17 cellular contexts compared by ENCODE assay signal in the genomic region with DNA sequence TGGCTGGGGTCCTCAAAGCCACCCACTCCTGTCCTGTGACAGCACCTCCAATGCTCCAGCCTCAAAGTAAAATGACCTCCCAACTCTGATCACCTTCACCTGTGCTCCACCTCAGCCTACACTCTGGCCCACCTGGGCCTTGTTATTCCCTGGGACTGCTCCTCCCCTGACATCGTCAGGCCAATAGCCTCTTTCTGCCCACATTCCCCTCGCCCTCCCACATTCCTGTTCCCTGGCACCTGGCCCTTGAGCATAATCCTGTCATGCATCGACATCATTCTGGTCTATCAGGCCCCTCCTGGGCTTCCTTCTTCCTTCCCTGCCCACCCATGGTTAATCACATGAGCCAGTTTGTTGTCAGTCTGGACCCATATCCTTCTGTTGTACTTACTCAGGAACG. TPM values are rescaled to one million over a fixed set of nuclear protein-coding genes. Genes with fewer than 3 reads are reported as not detected.
DNase-seq lines count a peak whose midpoint lies in the region; ATAC-seq, FAIRE-seq and TF ChIP-seq lines count a peak whose summit lies in the region.
"Had no signal": no experiment of that assay in that cellular context is flagged by ENCODE, and none has a peak within 500 bp of the region (broad histone marks: within the 10 kb centered on the region; RNA-seq: fewer than 3 reads in every experiment).

No MANE protein-coding gene starts in this region.

- H3K27ac Mint-ChIP-seq in MCF 10A (ENCODE audit: low read depth, unreplicated experiment), result no peak overlapping the region

- H3K4me3 Mint-ChIP-seq in MCF 10A (ENCODE audit: unreplicated experiment), result no peak overlapping the region

- intact Hi-C loops in MCF 10A (cut with micrococcal nuclease) (loop anchor here (5.0 kb wide), 1 partner anchor 42 kb away; no protein-coding TSS in a partner anchor), breast epithelium (cut with DNase I; ENCODE audit: low total_unique reads) (no loop called here), Panc1 (cut with micrococcal nuclease; ENCODE audit: unreplicated experiment) (no loop called here)

- no peaks in the 10 kb centered on the region for H3K27me3 ChIP-seq in breast epithelium
- no peaks in the 10 kb centered on the region for H3K27me3 ChIP-seq in Panc1 (ENCODE audit: control insufficient read depth, insufficient read depth, low read length)
- H3K27me3 ChIP-seq in foreskin keratinocyte, result no peaks in the 10 kb centered on the region
- H3K27me3 ChIP-seq: ovary, upper lobe of left lung had no signal

- TF ChIP-seq POLR2A in breast epithelium (IDR thresholded peaks at IDR 0.05), result no peak

- H3K4me1 Mint-ChIP-seq in MCF 10A (ENCODE audit: insufficient read depth, unreplicated experiment), result no peaks in the 10 kb centered on the region

- no TSS peak for BruUV-seq in MCF 10A (replicated peaks; lab: Mats Ljungman, UMichigan)
- no TSS peak for BruUV-seq in Panc1 (replicated peaks; lab: Mats Ljungman, UMichigan)

- DNase-seq in MCF 10A (ENCODE audit: unreplicated experiment), result peak; percentile 49
- no peak for DNase-seq in breast epithelium (ENCODE audit: low spot score in 2 of 2)
- no peak for DNase-seq in Panc1 (ENCODE audit: low read depth, low spot score)
- DNase-seq in foreskin keratinocyte, result peak; percentile 87 to 98
- DNase-seq in urothelium cell line (ENCODE audit: low spot score), result no peak
- no peak for DNase-seq in stimulated activated CD4-positive, alpha-beta T cell treated with anti-CD3 and anti-CD28 coated beads, Interleukin-4, amount 100 ng/mL, for 24 hours
- DNase-seq: 8988T; activated CD8-positive, alpha-beta memory T cell treated with anti-CD3 and anti-CD28 coated beads, Interleukin-2, amount 50 U/mL, for 48 hours; COR-L47; left ventricle myocardium inferior; NCI-H187; NCI-H524 treated with DMSO at 0.1 percent for 48 hours; ovary; small intestine; upper lobe of left lung had no signal

- in situ Hi-C loops in Panc1 (cut with HindIII; ENCODE audit: low pct_unique_long_range_greater_than_20kb, low sequenced_read_pairs), result no loop called here

- TF ChIP-seq CTCF in MCF 10A (IDR thresholded peaks at IDR 0.05; ENCODE audit: unreplicated experiment), result no peak
- no peak for TF ChIP-seq CTCF in breast epithelium (IDR thresholded peaks at IDR 0.05)
- TF ChIP-seq CTCF in Panc1 (IDR thresholded peaks at IDR 0.05), result no peak
- TF ChIP-seq CTCF in foreskin keratinocyte (conservative IDR thresholded peaks at IDR 0.05), result no peak

- H3K4me3 ChIP-seq in breast epithelium, result no peak overlapping the region
- no peak overlapping the region for H3K4me3 ChIP-seq in Panc1 (ENCODE audit: low read depth in 2 of 2, low read length in 2 of 2)
- H3K4me3 ChIP-seq: left ventricle myocardium inferior, ovary, upper lobe of left lung had no signal

- CTCF ChIA-PET in MCF 10A (lab: Yijun Ruan, JAX), result no interaction called here
- CTCF ChIA-PET in Panc1 (lab: Charles Lee), result no interaction called here

- no peaks in the 10 kb centered on the region for H3K36me3 ChIP-seq in breast epithelium
- H3K36me3 ChIP-seq in Panc1 (ENCODE audit: control insufficient read depth, insufficient read depth, low read length), result no peaks in the 10 kb centered on the region
- H3K36me3 ChIP-seq: left ventricle myocardium inferior, ovary, upper lobe of left lung had no signal

- H3K9me3 ChIP-seq in breast epithelium, result no peaks in the 10 kb centered on the region
- H3K9me3 ChIP-seq in Panc1 (ENCODE audit: control insufficient read depth, insufficient read depth, low read depth, low read length), result no peaks in the 10 kb centered on the region
- H3K9me3 ChIP-seq: left ventricle myocardium inferior, ovary, upper lobe of left lung had no signal

- FAIRE-seq in urothelium cell line (lab: Jason Lieb, UNC), result peak; percentile 32
- FAIRE-seq: small intestine had no signal

- no peaks in the 10 kb centered on the region for H3K9me3 Mint-ChIP-seq in MCF 10A (ENCODE audit: unreplicated experiment)

- no peaks in the 10 kb centered on the region for H3K27me3 Mint-ChIP-seq in MCF 10A (ENCODE audit: insufficient read depth, unreplicated experiment)

- ATAC-seq in Panc1 (no peak), foreskin keratinocyte (peak; percentile 5), GM18867 (IDR thresholded peaks at IDR 0.05; ENCODE audit: unreplicated experiment) (no peak), HG02840 (IDR thresholded peaks at IDR 0.05; ENCODE audit: low FRiP score, unreplicated experiment) (no peak)

- POLR2A ChIA-PET in MCF 10A (lab: Yijun Ruan, JAX) (interaction anchor here (0.5 kb wide), 1 partner anchor 126 kb away, joined by 3 read pairs; no protein-coding TSS in a partner anchor), Panc1 (lab: Charles Lee) (no interaction called here)

- H3K27ac ChIP-seq in breast epithelium (no peak overlapping the region), Panc1 (ENCODE audit: low read length) (peak overlapping the region; percentile 80; the same call in 1 of the 2 replicates), foreskin keratinocyte (peak overlapping the region; percentile 97)
- H3K27ac ChIP-seq: left ventricle myocardium inferior, ovary, upper lobe of left lung had no signal

- H3K4me1 ChIP-seq in breast epithelium (no peaks in the 10 kb centered on the region), Panc1 (ENCODE audit: control insufficient read depth, insufficient read depth, low read length) (peaks cover 27% of the 10 kb centered on the region), foreskin keratinocyte (peaks cover 49% of the 10 kb centered on the region)

- H3K36me3 Mint-ChIP-seq in MCF 10A (ENCODE audit: insufficient read depth, unreplicated experiment), result no peaks in the 10 kb centered on the region

RNA-seq across cellular contexts. Expression of a gene that starts 13.2 kb away (rescaled TPM):
- total RNA-seq in MCF 10A (2022), result 83.6 and 130 TPM in 2 replicates
- 10 to 100 TPM; 26.7 to 42.7 (median 30.2) TPM for total RNA-seq in breast epithelium
- 33.9 TPM for total RNA-seq in Panc1 (2021; ENCODE audit: unreplicated experiment)
- polyA plus RNA-seq in Panc1 (2012; ENCODE audit: insufficient read length), result 22.4 TPM
- 138 and 139 TPM in 2 replicates for total RNA-seq in foreskin keratinocyte
- 71.2 and 80.6 TPM in 2 replicates for polyA plus RNA-seq in foreskin keratinocyte

Comparison
In these comparisons a context has a peak if more than half of its experiments do, and no peak if none do; other contexts are left out.
1. DNase-seq: peak in MCF 10A (single experiment) and foreskin keratinocyte (2 of 2); none in breast epithelium (0 of 2), Panc1 (single experiment), urothelium cell line (single experiment) and stimulated activated CD4-positive, alpha-beta T cell treated with anti-CD3 and anti-CD28 coated beads, Interleukin-4, amount 100 ng/mL, for 24 hours (single experiment).
2. H3K27ac ChIP-seq: peak in Panc1 (single experiment) and foreskin keratinocyte (single experiment); none in breast epithelium (0 of 2).